ENCODE assay signal across 1 cellular context in the genomic region with DNA sequence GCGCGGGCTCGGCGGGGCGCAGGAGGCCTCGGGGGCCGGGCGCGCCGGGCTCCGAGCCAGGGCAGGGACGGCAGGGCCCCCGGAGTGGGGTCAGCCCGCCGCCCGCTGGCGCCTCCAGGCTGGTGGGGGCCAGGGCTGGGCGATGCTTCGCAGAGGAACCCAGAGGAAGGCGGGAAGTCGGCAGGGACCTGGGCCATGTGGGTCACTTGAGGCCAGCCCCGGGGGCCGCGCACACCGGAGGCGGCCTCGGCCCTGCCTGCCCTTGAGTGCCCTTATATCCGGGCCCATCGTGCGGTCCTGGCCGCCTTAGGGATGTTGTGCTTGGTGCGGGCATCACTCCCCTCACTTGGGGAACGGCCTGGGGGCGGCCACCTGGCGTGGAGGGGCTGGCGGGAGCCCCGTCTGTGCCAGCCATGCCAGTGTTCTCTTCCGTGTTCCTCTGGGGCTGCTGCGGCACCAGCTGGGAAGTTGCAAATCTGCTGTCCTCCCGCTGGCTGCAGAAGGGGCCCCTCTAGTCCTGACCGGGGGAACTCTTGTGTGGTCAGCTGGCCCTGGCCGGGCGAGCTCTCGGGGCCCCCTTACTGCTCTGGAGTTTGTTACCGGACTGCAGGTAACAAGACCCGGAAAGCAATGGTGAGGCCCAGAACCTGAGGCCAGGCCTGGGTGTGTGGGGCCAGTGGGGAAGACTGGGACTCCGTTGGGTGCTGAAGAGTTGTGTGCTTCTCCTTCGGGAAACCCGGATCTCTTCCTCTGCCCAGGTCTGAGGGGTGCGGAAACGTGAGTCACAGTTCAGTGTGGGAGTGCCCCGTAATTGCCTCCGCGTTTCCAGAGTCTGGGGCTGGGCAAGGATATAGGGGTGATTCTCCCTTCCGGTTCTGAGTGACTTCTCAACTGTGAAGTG.
TF ChIP-seq lines count a peak whose summit lies in the region.

No MANE protein-coding gene starts in this region.

TF ChIP-seq in K562, 482 proteins besides CTCF, POLR2A, EP300 and RAD21 (continued from another document and continues in another):
- no peak for TF ChIP-seq ZNF3 (CRISPR knock-in tag; IDR thresholded peaks at IDR 0.05)
- TF ChIP-seq ATF3 (IDR thresholded peaks at IDR 0.05) = peak; percentile 76
- TF ChIP-seq ATF3 (CRISPR knock-in tag; conservative IDR thresholded peaks at IDR 0.05) = no peak
- no peak for TF ChIP-seq RHOXF2B (CRISPR knock-in tag; conservative IDR thresholded peaks at IDR 0.05)
- no peak for TF ChIP-seq SP1 (CRISPR knock-in tag; IDR thresholded peaks at IDR 0.05)
- TF ChIP-seq THRB (CRISPR knock-in tag; conservative IDR thresholded peaks at IDR 0.05) = no peak
- no peak for TF ChIP-seq TBP (optimal IDR thresholded peaks at IDR 0.05; ENCODE audit: low read depth, low read length)
- peak; percentile 43 for TF ChIP-seq SMAD1 (IDR thresholded peaks at IDR 0.05; ENCODE audit: low read depth, low read length, partially characterized antibody)
- TF ChIP-seq FOXA1 (IDR thresholded peaks at IDR 0.05; ENCODE audit: borderline replicate concordance) = no peak
- TF ChIP-seq ZNF197 (CRISPR knock-in tag; IDR thresholded peaks at IDR 0.05; ENCODE audit: low read depth) = no peak
- TF ChIP-seq, protein P1, sequence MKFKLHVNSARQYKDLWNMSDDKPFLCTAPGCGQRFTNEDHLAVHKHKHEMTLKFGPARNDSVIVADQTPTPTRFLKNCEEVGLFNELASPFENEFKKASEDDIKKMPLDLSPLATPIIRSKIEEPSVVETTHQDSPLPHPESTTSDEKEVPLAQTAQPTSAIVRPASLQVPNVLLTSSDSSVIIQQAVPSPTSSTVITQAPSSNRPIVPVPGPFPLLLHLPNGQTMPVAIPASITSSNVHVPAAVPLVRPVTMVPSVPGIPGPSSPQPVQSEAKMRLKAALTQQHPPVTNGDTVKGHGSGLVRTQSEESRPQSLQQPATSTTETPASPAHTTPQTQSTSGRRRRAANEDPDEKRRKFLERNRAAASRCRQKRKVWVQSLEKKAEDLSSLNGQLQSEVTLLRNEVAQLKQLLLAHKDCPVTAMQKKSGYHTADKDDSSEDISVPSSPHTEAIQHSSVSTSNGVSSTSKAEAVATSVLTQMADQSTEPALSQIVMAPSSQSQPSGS (CRISPR knock-in tag; IDR thresholded peaks at IDR 0.05) = peak; percentile 50; the same call in 1 of the 2 replicates
- no peak for TF ChIP-seq ZFP30 (CRISPR knock-in tag; IDR thresholded peaks at IDR 0.05; ENCODE audit: borderline replicate concordance)
- no peak for TF ChIP-seq HNRNPUL1 (IDR thresholded peaks at IDR 0.05; ENCODE audit: low read length)
- no peak for TF ChIP-seq PTRF (tag; IDR thresholded peaks at IDR 0.05)
- TF ChIP-seq RBM17 (IDR thresholded peaks at IDR 0.05; ENCODE audit: borderline replicate concordance, low read depth, low read length) = no peak
- no peak for TF ChIP-seq TAF9B (IDR thresholded peaks at IDR 0.05; ENCODE audit: partially characterized antibody)
- peak; percentile 46 for TF ChIP-seq ZNF395 (CRISPR knock-in tag; IDR thresholded peaks at IDR 0.05)
- TF ChIP-seq LEF1 (IDR thresholded peaks at IDR 0.05) = no peak
- TF ChIP-seq, protein P2, sequence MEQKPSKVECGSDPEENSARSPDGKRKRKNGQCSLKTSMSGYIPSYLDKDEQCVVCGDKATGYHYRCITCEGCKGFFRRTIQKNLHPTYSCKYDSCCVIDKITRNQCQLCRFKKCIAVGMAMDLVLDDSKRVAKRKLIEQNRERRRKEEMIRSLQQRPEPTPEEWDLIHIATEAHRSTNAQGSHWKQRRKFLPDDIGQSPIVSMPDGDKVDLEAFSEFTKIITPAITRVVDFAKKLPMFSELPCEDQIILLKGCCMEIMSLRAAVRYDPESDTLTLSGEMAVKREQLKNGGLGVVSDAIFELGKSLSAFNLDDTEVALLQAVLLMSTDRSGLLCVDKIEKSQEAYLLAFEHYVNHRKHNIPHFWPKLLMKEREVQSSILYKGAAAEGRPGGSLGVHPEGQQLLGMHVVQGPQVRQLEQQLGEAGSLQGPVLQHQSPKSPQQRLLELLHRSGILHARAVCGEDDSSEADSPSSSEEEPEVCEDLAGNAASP (IDR thresholded peaks at IDR 0.05) = no peak
- TF ChIP-seq, protein P3, sequence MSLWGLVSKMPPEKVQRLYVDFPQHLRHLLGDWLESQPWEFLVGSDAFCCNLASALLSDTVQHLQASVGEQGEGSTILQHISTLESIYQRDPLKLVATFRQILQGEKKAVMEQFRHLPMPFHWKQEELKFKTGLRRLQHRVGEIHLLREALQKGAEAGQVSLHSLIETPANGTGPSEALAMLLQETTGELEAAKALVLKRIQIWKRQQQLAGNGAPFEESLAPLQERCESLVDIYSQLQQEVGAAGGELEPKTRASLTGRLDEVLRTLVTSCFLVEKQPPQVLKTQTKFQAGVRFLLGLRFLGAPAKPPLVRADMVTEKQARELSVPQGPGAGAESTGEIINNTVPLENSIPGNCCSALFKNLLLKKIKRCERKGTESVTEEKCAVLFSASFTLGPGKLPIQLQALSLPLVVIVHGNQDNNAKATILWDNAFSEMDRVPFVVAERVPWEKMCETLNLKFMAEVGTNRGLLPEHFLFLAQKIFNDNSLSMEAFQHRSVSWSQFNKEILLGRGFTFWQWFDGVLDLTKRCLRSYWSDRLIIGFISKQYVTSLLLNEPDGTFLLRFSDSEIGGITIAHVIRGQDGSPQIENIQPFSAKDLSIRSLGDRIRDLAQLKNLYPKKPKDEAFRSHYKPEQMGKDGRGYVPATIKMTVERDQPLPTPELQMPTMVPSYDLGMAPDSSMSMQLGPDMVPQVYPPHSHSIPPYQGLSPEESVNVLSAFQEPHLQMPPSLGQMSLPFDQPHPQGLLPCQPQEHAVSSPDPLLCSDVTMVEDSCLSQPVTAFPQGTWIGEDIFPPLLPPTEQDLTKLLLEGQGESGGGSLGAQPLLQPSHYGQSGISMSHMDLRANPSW (CRISPR knock-in tag; IDR thresholded peaks at IDR 0.05) = no peak
- TF ChIP-seq ARID1B (IDR thresholded peaks at IDR 0.05) = peak; percentile 68
- TF ChIP-seq, protein P4, sequence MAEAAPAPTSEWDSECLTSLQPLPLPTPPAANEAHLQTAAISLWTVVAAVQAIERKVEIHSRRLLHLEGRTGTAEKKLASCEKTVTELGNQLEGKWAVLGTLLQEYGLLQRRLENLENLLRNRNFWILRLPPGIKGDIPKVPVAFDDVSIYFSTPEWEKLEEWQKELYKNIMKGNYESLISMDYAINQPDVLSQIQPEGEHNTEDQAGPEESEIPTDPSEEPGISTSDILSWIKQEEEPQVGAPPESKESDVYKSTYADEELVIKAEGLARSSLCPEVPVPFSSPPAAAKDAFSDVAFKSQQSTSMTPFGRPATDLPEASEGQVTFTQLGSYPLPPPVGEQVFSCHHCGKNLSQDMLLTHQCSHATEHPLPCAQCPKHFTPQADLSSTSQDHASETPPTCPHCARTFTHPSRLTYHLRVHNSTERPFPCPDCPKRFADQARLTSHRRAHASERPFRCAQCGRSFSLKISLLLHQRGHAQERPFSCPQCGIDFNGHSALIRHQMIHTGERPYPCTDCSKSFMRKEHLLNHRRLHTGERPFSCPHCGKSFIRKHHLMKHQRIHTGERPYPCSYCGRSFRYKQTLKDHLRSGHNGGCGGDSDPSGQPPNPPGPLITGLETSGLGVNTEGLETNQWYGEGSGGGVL (CRISPR knock-in tag; IDR thresholded peaks at IDR 0.05) = no peak
- peak; percentile 38; the same call in 1 of the 2 replicates for TF ChIP-seq NR2C2 (CRISPR knock-in tag; IDR thresholded peaks at IDR 0.05)
- TF ChIP-seq NR2C2 (tag; IDR thresholded peaks at IDR 0.05) = no peak
- TF ChIP-seq MXD1 (CRISPR knock-in tag; IDR thresholded peaks at IDR 0.05; ENCODE audit: borderline replicate concordance, poor library complexity, severe bottlenecking) = no peak
- no peak for TF ChIP-seq E4F1 (CRISPR knock-in tag; IDR thresholded peaks at IDR 0.05; ENCODE audit: borderline replicate concordance)
- TF ChIP-seq, protein P5, sequence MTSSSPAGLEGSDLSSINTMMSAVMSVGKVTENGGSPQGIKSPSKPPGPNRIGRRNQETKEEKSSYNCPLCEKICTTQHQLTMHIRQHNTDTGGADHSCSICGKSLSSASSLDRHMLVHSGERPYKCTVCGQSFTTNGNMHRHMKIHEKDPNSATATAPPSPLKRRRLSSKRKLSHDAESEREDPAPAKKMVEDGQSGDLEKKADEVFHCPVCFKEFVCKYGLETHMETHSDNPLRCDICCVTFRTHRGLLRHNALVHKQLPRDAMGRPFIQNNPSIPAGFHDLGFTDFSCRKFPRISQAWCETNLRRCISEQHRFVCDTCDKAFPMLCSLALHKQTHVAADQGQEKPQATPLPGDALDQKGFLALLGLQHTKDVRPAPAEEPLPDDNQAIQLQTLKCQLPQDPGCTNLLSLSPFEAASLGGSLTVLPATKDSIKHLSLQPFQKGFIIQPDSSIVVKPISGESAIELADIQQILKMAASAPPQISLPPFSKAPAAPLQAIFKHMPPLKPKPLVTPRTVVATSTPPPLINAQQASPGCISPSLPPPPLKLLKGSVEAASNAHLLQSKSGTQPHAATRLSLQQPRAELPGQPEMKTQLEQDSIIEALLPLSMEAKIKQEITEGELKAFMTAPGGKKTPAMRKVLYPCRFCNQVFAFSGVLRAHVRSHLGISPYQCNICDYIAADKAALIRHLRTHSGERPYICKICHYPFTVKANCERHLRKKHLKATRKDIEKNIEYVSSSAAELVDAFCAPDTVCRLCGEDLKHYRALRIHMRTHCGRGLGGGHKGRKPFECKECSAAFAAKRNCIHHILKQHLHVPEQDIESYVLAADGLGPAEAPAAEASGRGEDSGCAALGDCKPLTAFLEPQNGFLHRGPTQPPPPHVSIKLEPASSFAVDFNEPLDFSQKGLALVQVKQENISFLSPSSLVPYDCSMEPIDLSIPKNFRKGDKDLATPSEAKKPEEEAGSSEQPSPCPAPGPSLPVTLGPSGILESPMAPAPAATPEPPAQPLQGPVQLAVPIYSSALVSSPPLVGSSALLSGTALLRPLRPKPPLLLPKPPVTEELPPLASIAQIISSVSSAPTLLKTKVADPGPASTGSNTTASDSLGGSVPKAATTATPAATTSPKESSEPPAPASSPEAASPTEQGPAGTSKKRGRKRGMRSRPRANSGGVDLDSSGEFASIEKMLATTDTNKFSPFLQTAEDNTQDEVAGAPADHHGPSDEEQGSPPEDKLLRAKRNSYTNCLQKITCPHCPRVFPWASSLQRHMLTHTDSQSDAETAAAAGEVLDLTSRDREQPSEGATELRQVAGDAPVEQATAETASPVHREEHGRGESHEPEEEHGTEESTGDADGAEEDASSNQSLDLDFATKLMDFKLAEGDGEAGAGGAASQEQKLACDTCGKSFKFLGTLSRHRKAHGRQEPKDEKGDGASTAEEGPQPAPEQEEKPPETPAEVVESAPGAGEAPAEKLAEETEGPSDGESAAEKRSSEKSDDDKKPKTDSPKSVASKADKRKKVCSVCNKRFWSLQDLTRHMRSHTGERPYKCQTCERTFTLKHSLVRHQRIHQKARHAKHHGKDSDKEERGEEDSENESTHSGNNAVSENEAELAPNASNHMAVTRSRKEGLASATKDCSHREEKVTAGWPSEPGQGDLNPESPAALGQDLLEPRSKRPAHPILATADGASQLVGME (CRISPR knock-in tag; IDR thresholded peaks at IDR 0.05) = no peak
- no peak for TF ChIP-seq ZNF583 (CRISPR knock-in tag; IDR thresholded peaks at IDR 0.05)
- TF ChIP-seq PURB (CRISPR knock-in tag; IDR thresholded peaks at IDR 0.05; ENCODE audit: low read depth) = no peak
- 0 out of 2 replicates have a peak, but pooled peaks have one; percentile 20 for TF ChIP-seq MBD2 (IDR thresholded peaks at IDR 0.05; ENCODE audit: borderline replicate concordance, low read depth)
